12 cellular contexts compared by ENCODE assay signal in genomic region chr7:43679210-43680068, GRCh38. TPM values are rescaled to one million over a fixed set of nuclear protein-coding genes. Genes with fewer than 3 reads are reported as not detected.
DNase-seq lines count a peak whose midpoint lies in the region; ATAC-seq, FAIRE-seq and TF ChIP-seq lines count a peak whose summit lies in the region.
"Had no signal": no experiment of that assay in that cellular context is flagged by ENCODE, and none has a peak within 500 bp of the region (broad histone marks: within the 10 kb centered on the region; RNA-seq: fewer than 3 reads in every experiment).

No MANE protein-coding gene starts in this region.

- no peaks in the 10 kb centered on the region for H3K27me3 ChIP-seq in Karpas-422 (ENCODE audit: low read length)
- no peaks in the 10 kb centered on the region for H3K27me3 ChIP-seq in K562 (ENCODE audit: control insufficient read depth in 2 of 2, insufficient read depth in 2 of 2, low read length in 2 of 2)
- H3K27me3 ChIP-seq: thyroid gland had no signal

- H4K20me1 ChIP-seq in Karpas-422 (ENCODE audit: insufficient read depth, low read depth, low read length) (peaks cover 3% of the 10 kb centered on the region), K562 (replicated peaks; ENCODE audit: control insufficient read depth, insufficient read depth, low read length) (no peaks in the 10 kb centered on the region; the same call in 1 of the 2 replicates)

- no peak overlapping the region for H3K4me3 Mint-ChIP-seq in activated CD8-positive, alpha-beta memory T cell treated with anti-CD3 and anti-CD28 coated beads, Interleukin-2, amount 10 ng/mL, durations not matched to agents 7 days and 5 days
- no peak overlapping the region for H3K4me3 Mint-ChIP-seq in stimulated activated memory B cell treated with anti-CD40 and anti-IgM and Interleukin-4, amounts not matched to agents 10 μg/mL and 1 μg/mL and 100 μg/mL, for 72 hours

- H3K27ac Mint-ChIP-seq in activated CD8-positive, alpha-beta memory T cell treated with anti-CD3 and anti-CD28 coated beads, Interleukin-2, amount 10 ng/mL, durations not matched to agents 7 days and 5 days: peak overlapping the region; percentile 29
- peak overlapping the region; percentile 85 for H3K27ac Mint-ChIP-seq in stimulated activated memory B cell treated with anti-CD40 and anti-IgM and Interleukin-4, amounts not matched to agents 10 μg/mL and 1 μg/mL and 100 μg/mL, for 72 hours

- peaks cover 37% of the 10 kb centered on the region for H3K4me1 Mint-ChIP-seq in activated CD8-positive, alpha-beta memory T cell treated with anti-CD3 and anti-CD28 coated beads, Interleukin-2, amount 10 ng/mL, durations not matched to agents 7 days and 5 days
- H3K4me1 Mint-ChIP-seq in stimulated activated memory B cell treated with anti-CD40 and anti-IgM and Interleukin-4, amounts not matched to agents 10 μg/mL and 1 μg/mL and 100 μg/mL, for 72 hours: peaks cover 58% of the 10 kb centered on the region

- peak; percentile 45 for ATAC-seq in activated CD8-positive, alpha-beta memory T cell treated with anti-CD3 and anti-CD28 coated beads, Interleukin-2, amount 10 ng/mL, durations not matched to agents 7 days and 5 days
- ATAC-seq in K562: peak; percentile 26; the same call in 1 of the 3 replicates
- ATAC-seq in stimulated activated memory B cell treated with anti-CD40 and anti-IgM and Interleukin-4, amounts not matched to agents 10 μg/mL and 1 μg/mL and 100 μg/mL, for 72 hours: no peak
- no peak for ATAC-seq in GM18867 (IDR thresholded peaks at IDR 0.05; ENCODE audit: unreplicated experiment)

- TF ChIP-seq EP300 in K562 (IDR thresholded peaks at IDR 0.05; ENCODE audit: low read length): no peak

- FAIRE-seq in K562 (lab: Jason Lieb, UNC): no peak
- FAIRE-seq: bronchial epithelial cell had no signal

- no peak overlapping the region for H3K9ac ChIP-seq in Karpas-422 (ENCODE audit: low read length)
- H3K9ac ChIP-seq in K562 (ENCODE audit: insufficient read depth in 1 of 2, low read depth in 2 of 2, low read length in 2 of 2): no peak overlapping the region

- H3K36me3 ChIP-seq in Karpas-422 (ENCODE audit: insufficient read depth, low read length) (no peaks in the 10 kb centered on the region; the same call in 1 of the 2 replicates), K562 (ENCODE audit: control insufficient read depth, insufficient read depth, low read length) (no peaks in the 10 kb centered on the region)
- H3K36me3 ChIP-seq: thyroid gland had no signal

- TF ChIP-seq RAD21 in K562 (CRISPR knock-in tag; conservative IDR thresholded peaks at IDR 0.05 in 1 of 2, IDR thresholded peaks at IDR 0.05 in 1 of 2): no peak

- peaks cover 4% of the 10 kb centered on the region for H3K9me3 Mint-ChIP-seq in activated CD8-positive, alpha-beta memory T cell treated with anti-CD3 and anti-CD28 coated beads, Interleukin-2, amount 10 ng/mL, durations not matched to agents 7 days and 5 days (ENCODE audit: low read depth)
- H3K9me3 Mint-ChIP-seq in stimulated activated memory B cell treated with anti-CD40 and anti-IgM and Interleukin-4, amounts not matched to agents 10 μg/mL and 1 μg/mL and 100 μg/mL, for 72 hours: no peaks in the 10 kb centered on the region

- H2AFZ ChIP-seq in Karpas-422 (ENCODE audit: low read length) (no peak overlapping the region), K562 (ENCODE audit: low read depth, low read length) (no peak overlapping the region)

- H3K27ac ChIP-seq in Karpas-422 (ENCODE audit: low read length) (peak overlapping the region; percentile 29; the same call in 1 of the 2 replicates), K562 (ENCODE audit: extremely low read depth, low read depth, low read length) (no peak overlapping the region)
- H3K27ac ChIP-seq: thyroid gland had no signal

- no peaks in the 10 kb centered on the region for H3K9me1 ChIP-seq in K562 (ENCODE audit: control insufficient read depth, insufficient read depth, low read length)

- CTCF ChIA-PET in activated CD8-positive, alpha-beta memory T cell treated with anti-CD3 and anti-CD28 coated beads, Interleukin-2, amount 10 ng/mL, durations not matched to agents 7 days and 5 days (lab: Charles Lee): interaction anchor here (0.5 to 1.2 kb wide), 4 partner anchors 20 to 97 kb away, joined by 3 to 5 read pairs (median 3); partner anchors contain the start of gene STK17A
- CTCF ChIA-PET in K562 (lab: Yijun Ruan, JAX; ENCODE audit: low intra/inter-chr PET ratio): no interaction called here

- H3K36me3 Mint-ChIP-seq in activated CD8-positive, alpha-beta memory T cell treated with anti-CD3 and anti-CD28 coated beads, Interleukin-2, amount 10 ng/mL, durations not matched to agents 7 days and 5 days: peaks cover 24% of the 10 kb centered on the region
- H3K36me3 Mint-ChIP-seq in stimulated activated memory B cell treated with anti-CD40 and anti-IgM and Interleukin-4, amounts not matched to agents 10 μg/mL and 1 μg/mL and 100 μg/mL, for 72 hours: peaks cover 15% of the 10 kb centered on the region

- POLR2A ChIA-PET in K562 (lab: Yijun Ruan, JAX): interaction anchor here (0.6 to 1.3 kb wide), 7 partner anchors 10 to 1116 kb away, joined by 3 read pairs; no protein-coding TSS in a partner anchor

- H3K9me3 ChIP-seq in Karpas-422 (ENCODE audit: low read length): peaks cover 5% of the 10 kb centered on the region; the same call in 1 of the 2 replicates
- H3K9me3 ChIP-seq in K562 (replicated peaks; ENCODE audit: control insufficient read depth, insufficient read depth, low read depth, low read length): no peaks in the 10 kb centered on the region
- H3K9me3 ChIP-seq: thyroid gland had no signal

- H3K9me2 ChIP-seq in Karpas-422 (replicated peaks; ENCODE audit: insufficient read depth, low read length): no peaks in the 10 kb centered on the region

- peaks cover 93% of the 10 kb centered on the region for H3K79me2 ChIP-seq in Karpas-422 (ENCODE audit: low read length)
- H3K79me2 ChIP-seq in K562 (ENCODE audit: control insufficient read depth, insufficient read depth, low read length): peaks cover 92% of the 10 kb centered on the region

- in situ Hi-C loops in K562 (cut with MboI): no loop called here

- H3K4me2 ChIP-seq in Karpas-422 (ENCODE audit: low read depth, low read length, poor library complexity, severe bottlenecking): no peak overlapping the region
- no peak overlapping the region for H3K4me2 ChIP-seq in K562 (ENCODE audit: insufficient read depth, low read length)

- TF ChIP-seq CTCF in K562 (IDR thresholded peaks at IDR 0.05 in 2 of 3, conservative IDR thresholded peaks at IDR 0.05 in 1 of 3; ENCODE audit: insufficient read depth in 2 of 3, low read depth in 1 of 3, low read length in 3 of 3): no peak

- no peaks in the 10 kb centered on the region for H3K27me3 Mint-ChIP-seq in activated CD8-positive, alpha-beta memory T cell treated with anti-CD3 and anti-CD28 coated beads, Interleukin-2, amount 10 ng/mL, durations not matched to agents 7 days and 5 days
- no peaks in the 10 kb centered on the region for H3K27me3 Mint-ChIP-seq in stimulated activated memory B cell treated with anti-CD40 and anti-IgM and Interleukin-4, amounts not matched to agents 10 μg/mL and 1 μg/mL and 100 μg/mL, for 72 hours

- TF ChIP-seq POLR2A in K562 (conservative IDR thresholded peaks at IDR 0.05): no peak

- intact Hi-C loops in K562 (cut with micrococcal nuclease): no loop called here

- no TSS peak for BruUV-seq in K562 (replicated peaks; lab: Mats Ljungman, UMichigan)

- no peak overlapping the region for H3K4me3 ChIP-seq in Karpas-422 (ENCODE audit: low read length)
- no peak overlapping the region for H3K4me3 ChIP-seq in K562
- H3K4me3 ChIP-seq: thyroid gland had no signal

- WGBS in K562 (ENCODE audit: insufficient coverage, low coverage, missing lambda C conversion rate): 100% methylated on average over 4 of the region's 4 CpGs

- DNase-seq in activated CD8-positive, alpha-beta memory T cell treated with anti-CD3 and anti-CD28 coated beads, Interleukin-2, amount 10 ng/mL, durations not matched to agents 7 days and 5 days: no peak
- no peak for DNase-seq in activated CD8-positive, alpha-beta memory T cell treated with anti-CD3 and anti-CD28 coated beads, Interleukin-2, amount 50 U/mL, for 48 hours
- no peak for DNase-seq in Karpas-422
- no peak for DNase-seq in K562 (ENCODE audit: extremely low read depth in 1 of 4, low spot score in 3 of 4)
- DNase-seq in 8988T: no peak
- DNase-seq in EL: no peak
- DNase-seq: midbrain, NCI-H1417 treated with DMSO at 0.1 percent for 48 hours, thyroid gland had no signal

- H3K4me1 ChIP-seq in Karpas-422 (ENCODE audit: low read length) (peaks cover 16% of the 10 kb centered on the region), K562 (replicated peaks in 1 of 2; ENCODE audit: control insufficient read depth in 2 of 2, insufficient read depth in 2 of 2, low read length in 2 of 2) (peaks cover 3 to 6% of the 10 kb centered on the region in 2 experiments; a peak in 3 of 5 replicates)
- H3K4me1 ChIP-seq: thyroid gland had no signal

RNA-seq across cellular contexts. Expression of gene COA1, which starts 49.9 kb away (rescaled TPM):
- 10 to 100 TPM; 66.7 to 73.0 TPM for total RNA-seq in activated CD8-positive, alpha-beta memory T cell treated with anti-CD3 and anti-CD28 coated beads, Interleukin-2, amount 10 ng/mL, durations not matched to agents 7 days and 5 days
- total RNA-seq in Karpas-422 (2014; rRNA removed; shearing (Covaris generic); ENCODE audit: low replicate concordance): 60.2 TPM in 2 replicates
- total RNA-seq in K562 (2011; cell fraction: chromatin; rRNA removed; ENCODE audit: low replicate concordance): 181 and 261 TPM in 2 replicates
- total RNA-seq in K562 (2011; cell fraction: nucleolus; rRNA removed): 81.2 and 117 TPM in 2 replicates
- 236 and 385 TPM in 2 replicates for total RNA-seq in K562 (2011; cell fraction: nucleoplasm; rRNA removed)
- total RNA-seq in K562 (2014; rRNA removed): 105 and 109 TPM in 2 replicates
- total RNA-seq in K562 (2014; rRNA removed; fragmentation: Illumina TruSeq; extraction: Trizol): 197 TPM in 2 replicates
- total RNA-seq in K562 (2015; rRNA removed; fragmentation: Illumina TruSeq; extraction: Trizol): 130 and 143 TPM in 2 replicates
- 137 and 149 TPM in 2 replicates for total RNA-seq in K562 (2021)
- polyA plus RNA-seq in K562 (2011; rRNA removed): 98.9 and 105 TPM in 2 replicates
- 79.1 and 145 TPM in 2 replicates for polyA plus RNA-seq in K562 (2011; cell fraction: cytosol; rRNA removed)
- polyA plus RNA-seq in K562 (2011; cell fraction: nucleus; rRNA removed): 90.7 and 107 TPM in 2 replicates
- polyA plus RNA-seq in K562 (2012): 163 and 167 TPM in 2 replicates
- polyA plus RNA-seq in K562 (2014; fragmentation: Illumina TruSeq; extraction: Trizol): 190 and 215 TPM in 2 replicates
- polyA plus RNA-seq in K562 (2014; fragmentation: Nextera tagmentation; extraction: Ambion mirVana): 100 to 1,000 TPM; 432 to 463 TPM
- 181 and 203 TPM in 2 replicates for polyA plus RNA-seq in K562 (2014; rRNA removed)
- polyA minus RNA-seq in K562 (2011; rRNA and poly(A)+ RNA removed): 110 and 121 TPM in 2 replicates
- polyA minus RNA-seq in K562 (2011; cell fraction: cytosol; rRNA and poly(A)+ RNA removed): 39.2 and 42.5 TPM in 2 replicates
- 60.6 and 89.1 TPM in 2 replicates for polyA minus RNA-seq in K562 (2011; cell fraction: nucleus; rRNA and poly(A)+ RNA removed)

Comparison
In these comparisons a context has a peak if more than half of its experiments do, and no peak if none do; other contexts are left out.
1. ATAC-seq: peak in activated CD8-positive, alpha-beta memory T cell treated with anti-CD3 and anti-CD28 coated beads, Interleukin-2, amount 10 ng/mL, durations not matched to agents 7 days and 5 days (single experiment) and K562 (single experiment); none in stimulated activated memory B cell treated with anti-CD40 and anti-IgM and Interleukin-4, amounts not matched to agents 10 μg/mL and 1 μg/mL and 100 μg/mL, for 72 hours (single experiment) and GM18867 (single experiment).